Comparison of ENCODE assay signal across 8 cellular contexts in genomic region chr1:39576016-39576657, GRCh38. TPM values are rescaled to one million over a fixed set of nuclear protein-coding genes. Genes with fewer than 3 reads are reported as not detected.
A peak's percentile ranks its signal among the peaks of the same experiment; 100 is the strongest.
DNase-seq lines count a peak whose midpoint lies in the region; ATAC-seq and TF ChIP-seq lines count a peak whose summit lies in the region.

No MANE protein-coding gene starts in this region.

- TF ChIP-seq CTCF in endodermal cell (conservative IDR thresholded peaks at IDR 0.05) (no peak), mucosa of descending colon (IDR thresholded peaks at IDR 0.05) (no peak), thyroid gland (IDR thresholded peaks at IDR 0.05) (no peak)

- peak overlapping the region; percentile 93 for H3K4me3 Mint-ChIP-seq in activated CD4-positive, alpha-beta T cell treated with anti-CD3 and anti-CD28 coated beads, Interleukin-2, amount 10 ng/mL, durations not matched to agents 24 days and 14 days
- peak overlapping the region; percentile 87 for H3K4me3 Mint-ChIP-seq in endodermal cell

- intact Hi-C loops in activated CD4-positive, alpha-beta T cell treated with anti-CD3 and anti-CD28 coated beads, Interleukin-2, amount 10 ng/mL, durations not matched to agents 24 days and 14 days (cut with micrococcal nuclease), result loop anchor here (2.0 to 10.0 kb wide), 3 partner anchors 23 to 704 kb away; partner anchors contain the start of genes MACF1 and MYCBP
- intact Hi-C loops in mucosa of descending colon (cut with DNase I, micrococcal nuclease) (no loop called here), thyroid gland (cut with DNase I) (no loop called here)

- H3K9ac ChIP-seq in HUES64 (ENCODE audit: low read depth, low read length), result peak overlapping the region; percentile 96
- peak overlapping the region; percentile 90 for H3K9ac ChIP-seq in endodermal cell (ENCODE audit: extremely low read depth, low read length, poor library complexity, severe bottlenecking)

- H3K9me3 ChIP-seq in HUES64 (ENCODE audit: insufficient read depth, low read depth, low read length) (no peaks in the 10 kb centered on the region), endodermal cell (ENCODE audit: control insufficient read depth, low read length) (no peaks in the 10 kb centered on the region), mucosa of descending colon (no peaks in the 10 kb centered on the region), thyroid gland (no peaks in the 10 kb centered on the region)

- peaks cover 43% of the 10 kb centered on the region for H3K36me3 Mint-ChIP-seq in activated CD4-positive, alpha-beta T cell treated with anti-CD3 and anti-CD28 coated beads, Interleukin-2, amount 10 ng/mL, durations not matched to agents 24 days and 14 days (ENCODE audit: low read depth)
- peaks cover 42% of the 10 kb centered on the region for H3K36me3 Mint-ChIP-seq in endodermal cell (ENCODE audit: low read depth)

- DNase-seq in COR-L47 (lab: John Stamatoyannopoulos, UW), result peak; percentile 21
- DNase-seq in activated CD4-positive, alpha-beta T cell treated with anti-CD3 and anti-CD28 coated beads, Interleukin-2, amount 10 ng/mL, durations not matched to agents 24 days and 14 days, result peak; percentile 81
- peak; percentile 62 for DNase-seq in endodermal cell
- DNase-seq in mucosa of descending colon, result peak; percentile 35 to 64 (median 63)
- DNase-seq in thyroid gland, result peak; percentile 37 to 39
- DNase-seq in foreskin melanocyte, result no peak

- peak overlapping the region; percentile 88 for H3K4me3 ChIP-seq in HUES64 (ENCODE audit: low read length)
- peak overlapping the region; percentile 85 for H3K4me3 ChIP-seq in endodermal cell (ENCODE audit: low read length)
- H3K4me3 ChIP-seq in mucosa of descending colon, result peak overlapping the region; percentile 80
- peak overlapping the region; percentile 58 to 93 (median 88) for H3K4me3 ChIP-seq in thyroid gland (replicated peaks in 1 of 3)

- H3K9me3 Mint-ChIP-seq in activated CD4-positive, alpha-beta T cell treated with anti-CD3 and anti-CD28 coated beads, Interleukin-2, amount 10 ng/mL, durations not matched to agents 24 days and 14 days, result no peaks in the 10 kb centered on the region
- no peaks in the 10 kb centered on the region for H3K9me3 Mint-ChIP-seq in endodermal cell

- ATAC-seq in GM21390 (IDR thresholded peaks at IDR 0.05; ENCODE audit: unreplicated experiment) (peak; percentile 40), mucosa of descending colon (peak; percentile 52)

- H3K27me3 ChIP-seq in HUES64 (ENCODE audit: insufficient read depth, low read length) (peaks cover 3% of the 10 kb centered on the region; the same call in 1 of the 2 replicates), endodermal cell (ENCODE audit: control insufficient read depth, insufficient read depth, low read length, poor library complexity, severe bottlenecking) (no peaks in the 10 kb centered on the region), thyroid gland (no peaks in the 10 kb centered on the region)

- under 1% methylated on average over 87 of the region's 87 CpGs for WGBS in HUES64
- 0% methylated on average over 28 to 87 of the region's 87 CpGs for WGBS in endodermal cell (ENCODE audit: insufficient coverage in 1 of 2, insufficient read length in 1 of 2), 2 experiments
- WGBS in thyroid gland, 2 donors, result 0 to 1% methylated on average over 39 to 59 of the region's 87 CpGs

- H3K27ac ChIP-seq in HUES64 (ENCODE audit: low read depth, low read length), result peak overlapping the region; percentile 41; the same call in 1 of the 2 replicates
- peak overlapping the region; percentile 46 for H3K27ac ChIP-seq in endodermal cell (ENCODE audit: low read depth, low read length)
- peak overlapping the region; percentile 47 to 77 (median 64) for H3K27ac ChIP-seq in thyroid gland

- H3K36me3 ChIP-seq in HUES64 (ENCODE audit: insufficient read depth, low read length) (peaks cover 45% of the 10 kb centered on the region), endodermal cell (ENCODE audit: control insufficient read depth, insufficient read depth, low read length) (peaks cover 41% of the 10 kb centered on the region), mucosa of descending colon (ENCODE audit: low read depth) (no peaks in the 10 kb centered on the region), thyroid gland (peaks cover 11 to 14% of the 10 kb centered on the region in 2 donors)

- H3K27ac Mint-ChIP-seq in activated CD4-positive, alpha-beta T cell treated with anti-CD3 and anti-CD28 coated beads, Interleukin-2, amount 10 ng/mL, durations not matched to agents 24 days and 14 days, result peak overlapping the region; percentile 92
- H3K27ac Mint-ChIP-seq in endodermal cell, result peak overlapping the region; percentile 86

- TF ChIP-seq POLR2A in thyroid gland (IDR thresholded peaks at IDR 0.05), result no peak

- H3K4me1 ChIP-seq in HUES64 (ENCODE audit: insufficient read depth, low read length) (peaks cover 11% of the 10 kb centered on the region; the same call in 1 of the 2 replicates), endodermal cell (ENCODE audit: control insufficient read depth, insufficient read depth, low read length) (no peaks in the 10 kb centered on the region), mucosa of descending colon (ENCODE audit: low read depth) (peaks cover 33% of the 10 kb centered on the region), thyroid gland (peaks cover 20 to 25% of the 10 kb centered on the region in 2 donors)

- H3K4me1 Mint-ChIP-seq in activated CD4-positive, alpha-beta T cell treated with anti-CD3 and anti-CD28 coated beads, Interleukin-2, amount 10 ng/mL, durations not matched to agents 24 days and 14 days, result peaks cover 36% of the 10 kb centered on the region
- peaks cover 23% of the 10 kb centered on the region for H3K4me1 Mint-ChIP-seq in endodermal cell

- no peaks in the 10 kb centered on the region for H3K27me3 Mint-ChIP-seq in activated CD4-positive, alpha-beta T cell treated with anti-CD3 and anti-CD28 coated beads, Interleukin-2, amount 10 ng/mL, durations not matched to agents 24 days and 14 days
- peaks cover 11% of the 10 kb centered on the region for H3K27me3 Mint-ChIP-seq in endodermal cell (ENCODE audit: insufficient read depth)

RNA-seq across cellular contexts. Expression of gene PABPC4, which starts 0.5 kb away (rescaled TPM):
- 166 TPM for polyA plus RNA-seq in HUES64 (2013, experiment 1 of 2)
- 165 TPM for polyA plus RNA-seq in HUES64 (2013, experiment 2 of 2)
- 337 and 353 TPM in 2 replicates for total RNA-seq in activated CD4-positive, alpha-beta T cell treated with anti-CD3 and anti-CD28 coated beads, Interleukin-2, amount 10 ng/mL, durations not matched to agents 24 days and 14 days
- total RNA-seq in endodermal cell, result 100 to 1,000 TPM; 230 to 270 TPM
- polyA plus RNA-seq in endodermal cell (2013, experiment 1 of 2), result 153 TPM
- 140 TPM for polyA plus RNA-seq in endodermal cell (2013, experiment 2 of 2)
- 100 to 1,000 TPM; 124 to 208 (median 146) TPM for total RNA-seq in mucosa of descending colon
- total RNA-seq in thyroid gland, result 100 to 1,000 TPM in 3 of 4 donors, 10 to 100 TPM in 1; 81.1 to 143 (median 107) TPM
